In genomic region chr7:44986218-44987053, GRCh38 we compare ENCODE assay signal across 8 cellular contexts. TPM values are rescaled to one million over a fixed set of nuclear protein-coding genes. Genes with fewer than 3 reads are reported as not detected.
DNase-seq lines count a peak whose midpoint lies in the region; ATAC-seq and TF ChIP-seq lines count a peak whose summit lies in the region.

No MANE protein-coding gene starts in this region.

- H3K36me3 ChIP-seq in Peyer's patch (peaks cover 0 to 23% (median 0%) of the 10 kb centered on the region in 3 donors), fibroblast of lung (ENCODE audit: control insufficient read depth, insufficient read depth, low read length) (peaks cover 21% of the 10 kb centered on the region)
- peaks cover 15 to 32% (median 24%) of the 10 kb centered on the region in 3 experiments for H3K36me3 ChIP-seq in naive thymus-derived CD4-positive, alpha-beta T cell (ENCODE audit: control insufficient read depth in 2 of 3, insufficient read depth in 3 of 3, low read length in 3 of 3)

- TF ChIP-seq CTCF in Peyer's patch (IDR thresholded peaks at IDR 0.05) (no peak), fibroblast of lung (conservative IDR thresholded peaks at IDR 0.05 in 1 of 2, IDR thresholded peaks at IDR 0.05 in 1 of 2; ENCODE audit: low read depth in 1 of 2, low read length in 2 of 2) (no peak)

- TF ChIP-seq EP300 in Ishikawa (IDR thresholded peaks at IDR 0.05; ENCODE audit: borderline replicate concordance), result 0 out of 2 replicates have a peak, but pooled peaks have one; percentile 37

- H3K9me3 ChIP-seq in Peyer's patch, result no peaks in the 10 kb centered on the region
- H3K9me3 ChIP-seq in fibroblast of lung (ENCODE audit: control insufficient read depth, insufficient read depth, low read depth, low read length), result no peaks in the 10 kb centered on the region
- H3K9me3 ChIP-seq in naive thymus-derived CD4-positive, alpha-beta T cell (ENCODE audit: control insufficient read depth in 2 of 3, low read length in 3 of 3), result no peaks in the 10 kb centered on the region

- H3K4me1 ChIP-seq in Peyer's patch (peaks cover 0 to 8% (median 3%) of the 10 kb centered on the region in 4 donors), fibroblast of lung (ENCODE audit: control insufficient read depth, extremely low read depth, insufficient read depth, low read length) (peaks cover 11% of the 10 kb centered on the region)
- H3K4me1 ChIP-seq in naive thymus-derived CD4-positive, alpha-beta T cell (ENCODE audit: control insufficient read depth in 2 of 2, insufficient read depth in 2 of 2, low read length in 2 of 2), result peaks cover 25 to 33% of the 10 kb centered on the region in 2 donors

- no peaks in the 10 kb centered on the region for H4K20me1 ChIP-seq in fibroblast of lung (ENCODE audit: control insufficient read depth, extremely low read depth, insufficient read depth, low read length)

- peak; percentile 90 to 94 for TF ChIP-seq POLR2A in Peyer's patch (IDR thresholded peaks at IDR 0.05)

- no peaks in the 10 kb centered on the region for H3K27me3 ChIP-seq in Peyer's patch
- no peaks in the 10 kb centered on the region for H3K27me3 ChIP-seq in fibroblast of lung (ENCODE audit: control insufficient read depth, insufficient read depth, low read length)
- H3K27me3 ChIP-seq in naive thymus-derived CD4-positive, alpha-beta T cell (ENCODE audit: control insufficient read depth in 2 of 2, insufficient read depth in 2 of 2, low read length in 2 of 2), result no peaks in the 10 kb centered on the region

- H3K4me2 ChIP-seq in fibroblast of lung (ENCODE audit: extremely low read depth, insufficient read depth, low read length), result peak overlapping the region; percentile 78

- H3K4me3 ChIP-seq in Peyer's patch (peak overlapping the region; percentile 45 to 65 (median 54)), fibroblast of lung (replicated peaks in 1 of 4; ENCODE audit: control extremely low read depth in 1 of 4, insufficient read depth in 1 of 4, low read depth in 3 of 4, low read length in 4 of 4) (peak overlapping the region; percentile 44 to 85 (median 73))
- peak overlapping the region; percentile 92 for H3K4me3 ChIP-seq in naive thymus-derived CD4-positive, alpha-beta T cell (ENCODE audit: low read length)

- peak overlapping the region; percentile 96 for H2AFZ ChIP-seq in fibroblast of lung (ENCODE audit: low read length)

- H3K27ac Mint-ChIP-seq in activated T-helper 1 cell treated with anti-CD3 and anti-CD28 coated beads, Interleukin-12 subunit alpha, Interleukin-12 subunit beta, Interleukin-2, Interleukin-4 antibody, amounts not matched to agents 30 ng/mL and 10 ng/mL and 1 ng/mL, durations not matched to agents 14 hours and 24 hours and 36 hours, result peak overlapping the region; percentile 99
- H3K27ac Mint-ChIP-seq in naive thymus-derived CD4-positive, alpha-beta T cell, result peak overlapping the region; percentile 97 to 99 (median 98)
- peak overlapping the region; percentile 98 for H3K27ac Mint-ChIP-seq in stimulated activated memory B cell treated with anti-CD40 and anti-IgM and Interleukin-4, amounts not matched to agents 10 μg/mL and 1 μg/mL and 100 μg/mL, for 72 hours

- H3K27me3 Mint-ChIP-seq in activated T-helper 1 cell treated with anti-CD3 and anti-CD28 coated beads, Interleukin-12 subunit alpha, Interleukin-12 subunit beta, Interleukin-2, Interleukin-4 antibody, amounts not matched to agents 30 ng/mL and 10 ng/mL and 1 ng/mL, durations not matched to agents 14 hours and 24 hours and 36 hours (ENCODE audit: insufficient read depth), result no peaks in the 10 kb centered on the region
- H3K27me3 Mint-ChIP-seq in naive thymus-derived CD4-positive, alpha-beta T cell, result no peaks in the 10 kb centered on the region
- no peaks in the 10 kb centered on the region for H3K27me3 Mint-ChIP-seq in stimulated activated memory B cell treated with anti-CD40 and anti-IgM and Interleukin-4, amounts not matched to agents 10 μg/mL and 1 μg/mL and 100 μg/mL, for 72 hours

- no peak for TF ChIP-seq RAD21 in Ishikawa (IDR thresholded peaks at IDR 0.05; ENCODE audit: low read depth)

- CTCF ChIA-PET in naive thymus-derived CD4-positive, alpha-beta T cell (lab: Charles Lee), result interaction anchor here (0.8 to 1.4 kb wide), 4 partner anchors 12 to 16 kb away, joined by 3 to 7 read pairs (median 4); no protein-coding TSS in a partner anchor

- POLR2A ChIA-PET in naive thymus-derived CD4-positive, alpha-beta T cell (lab: Charles Lee), result interaction anchor here (0.5 to 19.9 kb wide), 12 partner anchors 9 to 124 kb away, joined by 3 to 309 read pairs (median 4); partner anchors contain the start of gene CCM2

- H3K36me3 Mint-ChIP-seq in activated T-helper 1 cell treated with anti-CD3 and anti-CD28 coated beads, Interleukin-12 subunit alpha, Interleukin-12 subunit beta, Interleukin-2, Interleukin-4 antibody, amounts not matched to agents 30 ng/mL and 10 ng/mL and 1 ng/mL, durations not matched to agents 14 hours and 24 hours and 36 hours (ENCODE audit: low read depth), result peaks cover 46% of the 10 kb centered on the region
- peaks cover 5 to 39% (median 30%) of the 10 kb centered on the region in 5 donors for H3K36me3 Mint-ChIP-seq in naive thymus-derived CD4-positive, alpha-beta T cell
- H3K36me3 Mint-ChIP-seq in stimulated activated memory B cell treated with anti-CD40 and anti-IgM and Interleukin-4, amounts not matched to agents 10 μg/mL and 1 μg/mL and 100 μg/mL, for 72 hours, result peaks cover 41% of the 10 kb centered on the region

- peaks cover 64% of the 10 kb centered on the region for H3K4me1 Mint-ChIP-seq in activated T-helper 1 cell treated with anti-CD3 and anti-CD28 coated beads, Interleukin-12 subunit alpha, Interleukin-12 subunit beta, Interleukin-2, Interleukin-4 antibody, amounts not matched to agents 30 ng/mL and 10 ng/mL and 1 ng/mL, durations not matched to agents 14 hours and 24 hours and 36 hours (ENCODE audit: low read depth)
- H3K4me1 Mint-ChIP-seq in naive thymus-derived CD4-positive, alpha-beta T cell, result peaks cover 24 to 66% (median 56%) of the 10 kb centered on the region in 7 donors
- H3K4me1 Mint-ChIP-seq in stimulated activated memory B cell treated with anti-CD40 and anti-IgM and Interleukin-4, amounts not matched to agents 10 μg/mL and 1 μg/mL and 100 μg/mL, for 72 hours, result peaks cover 58% of the 10 kb centered on the region

- H3K4me3 Mint-ChIP-seq in activated T-helper 1 cell treated with anti-CD3 and anti-CD28 coated beads, Interleukin-12 subunit alpha, Interleukin-12 subunit beta, Interleukin-2, Interleukin-4 antibody, amounts not matched to agents 30 ng/mL and 10 ng/mL and 1 ng/mL, durations not matched to agents 14 hours and 24 hours and 36 hours, result peak overlapping the region; percentile 98
- H3K4me3 Mint-ChIP-seq in naive thymus-derived CD4-positive, alpha-beta T cell, result peak overlapping the region; percentile 94 to 100 (median 97)
- H3K4me3 Mint-ChIP-seq in stimulated activated memory B cell treated with anti-CD40 and anti-IgM and Interleukin-4, amounts not matched to agents 10 μg/mL and 1 μg/mL and 100 μg/mL, for 72 hours, result peak overlapping the region; percentile 98

- H3K27ac ChIP-seq in Peyer's patch (peak overlapping the region; percentile 86 to 91 (median 87)), fibroblast of lung (ENCODE audit: insufficient read depth, low read length) (peak overlapping the region; percentile 95)
- peak overlapping the region; percentile 97 for H3K27ac ChIP-seq in naive thymus-derived CD4-positive, alpha-beta T cell (ENCODE audit: low read depth, low read length)

- intact Hi-C loops in activated T-helper 1 cell treated with anti-CD3 and anti-CD28 coated beads, Interleukin-12 subunit alpha, Interleukin-12 subunit beta, Interleukin-2, Interleukin-4 antibody, amounts not matched to agents 30 ng/mL and 10 ng/mL and 1 ng/mL, durations not matched to agents 14 hours and 24 hours and 36 hours (cut with micrococcal nuclease), result loop anchor here (1.0 kb wide), 5 partner anchors 9 to 125 kb away; partner anchors contain the start of genes PURB and TBRG4
- intact Hi-C loops in naive thymus-derived CD4-positive, alpha-beta T cell (cut with micrococcal nuclease), result loop anchor here (1.0 to 2.0 kb wide), 8 partner anchors 8 to 496 kb away; partner anchors contain the start of genes NUDCD3 (in 1 of the 2), PPIA (in 1 of the 2) and TBRG4 (in 1 of the 2)

- H3K79me2 ChIP-seq in fibroblast of lung (ENCODE audit: control insufficient read depth, insufficient read depth, low read length), result peaks cover 26% of the 10 kb centered on the region

- no peaks in the 10 kb centered on the region for H3K9me3 Mint-ChIP-seq in activated T-helper 1 cell treated with anti-CD3 and anti-CD28 coated beads, Interleukin-12 subunit alpha, Interleukin-12 subunit beta, Interleukin-2, Interleukin-4 antibody, amounts not matched to agents 30 ng/mL and 10 ng/mL and 1 ng/mL, durations not matched to agents 14 hours and 24 hours and 36 hours
- H3K9me3 Mint-ChIP-seq in naive thymus-derived CD4-positive, alpha-beta T cell, result no peaks in the 10 kb centered on the region
- no peaks in the 10 kb centered on the region for H3K9me3 Mint-ChIP-seq in stimulated activated memory B cell treated with anti-CD40 and anti-IgM and Interleukin-4, amounts not matched to agents 10 μg/mL and 1 μg/mL and 100 μg/mL, for 72 hours

- DNase-seq in DMS53 (lab: John Stamatoyannopoulos, UW) (peak; percentile 98), Peyer's patch (peak; percentile 93 to 98 (median 97)), fibroblast of lung (ENCODE audit: low read depth in 2 of 2) (peak; percentile 94 to 96)
- peak; percentile 96 for DNase-seq in activated T-helper 1 cell treated with anti-CD3 and anti-CD28 coated beads, Interleukin-12 subunit alpha, Interleukin-12 subunit beta, Interleukin-2, Interleukin-4 antibody, amounts not matched to agents 30 ng/mL and 10 ng/mL and 1 ng/mL, durations not matched to agents 14 hours and 24 hours and 36 hours (ENCODE audit: low spot score)
- peak; percentile 93 to 97 (median 96) for DNase-seq in naive thymus-derived CD4-positive, alpha-beta T cell

- peak overlapping the region; percentile 87 for H3K9ac ChIP-seq in fibroblast of lung (ENCODE audit: insufficient read depth, low read length)

- peak; percentile 90 for ATAC-seq in GM21619 (IDR thresholded peaks at IDR 0.05; ENCODE audit: unreplicated experiment)
- peak; percentile 98 for ATAC-seq in naive thymus-derived CD4-positive, alpha-beta T cell
- peak; percentile 99 for ATAC-seq in stimulated activated memory B cell treated with anti-CD40 and anti-IgM and Interleukin-4, amounts not matched to agents 10 μg/mL and 1 μg/mL and 100 μg/mL, for 72 hours

RNA-seq across cellular contexts. Expression of gene MYO1G, which starts 7.6 kb away (rescaled TPM):
- total RNA-seq in Peyer's patch, result 10 to 100 TPM in 1 of 4 donors, 1 to 10 TPM in 3; 2.7 to 14.9 (median 5.0) TPM
- total RNA-seq in activated T-helper 1 cell treated with anti-CD3 and anti-CD28 coated beads, Interleukin-12 subunit alpha, Interleukin-12 subunit beta, Interleukin-2, Interleukin-4 antibody, amounts not matched to agents 30 ng/mL and 10 ng/mL and 1 ng/mL, durations not matched to agents 14 hours and 24 hours and 36 hours, result 252 and 258 TPM in 2 replicates
- under 0.01 TPM in 2 replicates for total RNA-seq in fibroblast of lung
- 0.02 and 0.10 TPM in 2 replicates for polyA plus RNA-seq in fibroblast of lung
- polyA plus RNA-seq in fibroblast of lung (2012), result 0.08 TPM in 1 of 2 replicates, not detected in the other
- polyA minus RNA-seq in fibroblast of lung (ENCODE audit: low replicate concordance), result 0.19 TPM in 1 of 2 replicates, not detected in the other
- 100 to 1,000 TPM in 3 of 5 experiments, 10 to 100 TPM in 2; 29.2 to 385 (median 107) TPM for total RNA-seq in naive thymus-derived CD4-positive, alpha-beta T cell
- 10 to 100 TPM; 51.1 to 76.0 TPM for polyA plus RNA-seq in naive thymus-derived CD4-positive, alpha-beta T cell

RNA-seq across cellular contexts. Expression of gene CCM2, which starts 13.6 kb away (rescaled TPM):
- 10 to 100 TPM; 23.3 to 49.5 (median 32.5) TPM for total RNA-seq in Peyer's patch
- 59.2 and 65.5 TPM in 2 replicates for total RNA-seq in activated T-helper 1 cell treated with anti-CD3 and anti-CD28 coated beads, Interleukin-12 subunit alpha, Interleukin-12 subunit beta, Interleukin-2, Interleukin-4 antibody, amounts not matched to agents 30 ng/mL and 10 ng/mL and 1 ng/mL, durations not matched to agents 14 hours and 24 hours and 36 hours
- 40.6 and 52.4 TPM in 2 replicates for total RNA-seq in fibroblast of lung
- 27.8 and 34.7 TPM in 2 replicates for polyA plus RNA-seq in fibroblast of lung
- 42.8 and 67.1 TPM in 2 replicates for polyA plus RNA-seq in fibroblast of lung (2012)
- polyA minus RNA-seq in fibroblast of lung (ENCODE audit: low replicate concordance), result 173 and 190 TPM in 2 replicates
- total RNA-seq in naive thymus-derived CD4-positive, alpha-beta T cell, result 100 to 1,000 TPM in 3 of 5 experiments, 10 to 100 TPM in 2; 80.4 to 200 (median 119) TPM
- polyA plus RNA-seq in naive thymus-derived CD4-positive, alpha-beta T cell, result 100 to 1,000 TPM in 1 of 2 donors, 10 to 100 TPM in 1; 75.9 to 123 TPM

Comparison
In these comparisons a context has a peak if more than half of its experiments do, and no peak if none do; other contexts are left out.
1. Peak in every context shown above with its lines: DNase-seq, ATAC-seq, H3K4me3 ChIP-seq and H3K27ac ChIP-seq.